ENCODE assay signal across 9 cellular contexts in genomic region chr22:20239063-20239950, GRCh38. TPM values are rescaled to one million over a fixed set of nuclear protein-coding genes. Genes with fewer than 3 reads are reported as not detected.
DNase-seq lines count a peak whose midpoint lies in the region; ATAC-seq, FAIRE-seq and TF ChIP-seq lines count a peak whose summit lies in the region.
"Had no signal": no experiment of that assay in that cellular context is flagged by ENCODE, and none has a peak within 500 bp of the region (broad histone marks: within the 10 kb centered on the region; RNA-seq: fewer than 3 reads in every experiment).

No MANE protein-coding gene starts in this region.

- peaks cover 36% of the 10 kb centered on the region for H3K4me1 Mint-ChIP-seq in activated CD8-positive, alpha-beta T cell treated with anti-CD3 and anti-CD28 coated beads for 36 hours (ENCODE audit: low read depth)
- peaks cover 56% of the 10 kb centered on the region for H3K4me1 Mint-ChIP-seq in stimulated activated naive CD8-positive, alpha-beta T cell treated with anti-CD3 and anti-CD28 coated beads, Interleukin-15, amount 100 ng/mL, for 72 hours

- H3K27me3 ChIP-seq in right cardiac atrium (ENCODE audit: control insufficient read depth, insufficient read depth): no peaks in the 10 kb centered on the region

- peak overlapping the region; percentile 54 for H3K27ac ChIP-seq in right cardiac atrium (ENCODE audit: low read length)

- H3K27ac Mint-ChIP-seq in activated CD8-positive, alpha-beta T cell treated with anti-CD3 and anti-CD28 coated beads for 36 hours: peak overlapping the region; percentile 82
- H3K27ac Mint-ChIP-seq in stimulated activated naive CD8-positive, alpha-beta T cell treated with anti-CD3 and anti-CD28 coated beads, Interleukin-15, amount 100 ng/mL, for 72 hours: peak overlapping the region; percentile 88 to 90

- POLR2A ChIA-PET in activated CD8-positive, alpha-beta T cell treated with anti-CD3 and anti-CD28 coated beads for 36 hours (lab: Charles Lee): no interaction called here

- H3K4me3 Mint-ChIP-seq in activated CD8-positive, alpha-beta T cell treated with anti-CD3 and anti-CD28 coated beads for 36 hours: peak overlapping the region; percentile 29
- H3K4me3 Mint-ChIP-seq in stimulated activated naive CD8-positive, alpha-beta T cell treated with anti-CD3 and anti-CD28 coated beads, Interleukin-15, amount 100 ng/mL, for 72 hours: peak overlapping the region; percentile 63 to 69

- H3K36me3 Mint-ChIP-seq in activated CD8-positive, alpha-beta T cell treated with anti-CD3 and anti-CD28 coated beads for 36 hours (ENCODE audit: low read depth): no peaks in the 10 kb centered on the region

- peak in 2 of 3 experiments; percentile 5 to 18 for DNase-seq in NCI-H1417 (lab: John Stamatoyannopoulos, UW)
- DNase-seq in NCI-H1417 treated with DMSO at 0.1 percent for 48 hours (lab: John Stamatoyannopoulos, UW): no peak
- peak; percentile 66 for DNase-seq in activated CD8-positive, alpha-beta T cell treated with anti-CD3 and anti-CD28 coated beads for 36 hours
- DNase-seq in right cardiac atrium: peak; percentile 62 to 88 (median 79)
- DNase-seq in stimulated activated naive CD8-positive, alpha-beta T cell treated with anti-CD3 and anti-CD28 coated beads, Interleukin-15, amount 100 ng/mL, for 72 hours: peak in 1 of 2 donors; percentile 40
- no peak for DNase-seq in NCI-H1694 treated with DMSO at 0.1 percent for 48 hours (lab: John Stamatoyannopoulos, UW)
- DNase-seq in D721Med (ENCODE audit: insufficient read length, low spot score): no peak
- DNase-seq: foreskin melanocyte had no signal

- TF ChIP-seq CTCF in activated CD8-positive, alpha-beta T cell treated with anti-CD3 and anti-CD28 coated beads for 36 hours (IDR thresholded peaks at IDR 0.05): no peak
- TF ChIP-seq CTCF in D721Med (IDR thresholded peaks at IDR 0.05; ENCODE audit: insufficient read depth, missing control alignments): no peak

- H3K9me3 ChIP-seq in right cardiac atrium (ENCODE audit: control insufficient read depth, low read length): no peaks in the 10 kb centered on the region

- peak; percentile 40 for ATAC-seq in activated CD8-positive, alpha-beta T cell treated with anti-CD3 and anti-CD28 coated beads for 36 hours
- ATAC-seq in right cardiac atrium (peak; percentile 11 to 61), HG03095 (IDR thresholded peaks at IDR 0.05; ENCODE audit: unreplicated experiment) (no peak)
- ATAC-seq in stimulated activated naive CD8-positive, alpha-beta T cell treated with anti-CD3 and anti-CD28 coated beads, Interleukin-15, amount 100 ng/mL, for 72 hours: peak; percentile 43

- intact Hi-C loops in activated CD8-positive, alpha-beta T cell treated with anti-CD3 and anti-CD28 coated beads for 36 hours (cut with micrococcal nuclease): no loop called here
- intact Hi-C loops in right cardiac atrium (cut with DNase I): no loop called here

- H3K9me3 Mint-ChIP-seq in activated CD8-positive, alpha-beta T cell treated with anti-CD3 and anti-CD28 coated beads for 36 hours: no peaks in the 10 kb centered on the region
- no peaks in the 10 kb centered on the region for H3K9me3 Mint-ChIP-seq in stimulated activated naive CD8-positive, alpha-beta T cell treated with anti-CD3 and anti-CD28 coated beads, Interleukin-15, amount 100 ng/mL, for 72 hours

- no peaks in the 10 kb centered on the region for H3K27me3 Mint-ChIP-seq in activated CD8-positive, alpha-beta T cell treated with anti-CD3 and anti-CD28 coated beads for 36 hours
- H3K27me3 Mint-ChIP-seq in stimulated activated naive CD8-positive, alpha-beta T cell treated with anti-CD3 and anti-CD28 coated beads, Interleukin-15, amount 100 ng/mL, for 72 hours: no peaks in the 10 kb centered on the region

- no peak overlapping the region for H3K4me3 ChIP-seq in right cardiac atrium (ENCODE audit: low read length)

- WGBS in right cardiac atrium: 22% methylated on average over 35 of the region's 35 CpGs

- peaks cover 3% of the 10 kb centered on the region for H3K4me1 ChIP-seq in right cardiac atrium (ENCODE audit: control insufficient read depth, insufficient read depth, low read length)

- FAIRE-seq in D721Med (lab: Jason Lieb, UNC): no peak

- CTCF ChIA-PET in activated CD8-positive, alpha-beta T cell treated with anti-CD3 and anti-CD28 coated beads for 36 hours (lab: Charles Lee): interaction anchor here (1.1 to 3.9 kb wide), 8 partner anchors 9 to 83 kb away, joined by 3 to 26 read pairs (median 4); no protein-coding TSS in a partner anchor

RNA-seq across cellular contexts. Expression of gene RTN4R, which starts 28.8 kb away (rescaled TPM):
- 1 to 10 TPM; 2.8 to 3.7 TPM for total RNA-seq in activated CD8-positive, alpha-beta T cell treated with anti-CD3 and anti-CD28 coated beads for 36 hours
- 1 to 10 TPM in 3 of 4 donors, under 1 TPM in 1; 0.56 to 1.9 (median 1.2) TPM for total RNA-seq in right cardiac atrium
- polyA plus RNA-seq in right cardiac atrium: 1.1 TPM

Comparison
In these comparisons a context has a peak if more than half of its experiments do, and no peak if none do; other contexts are left out.
1. DNase-seq: peak in NCI-H1417 (2 of 3), activated CD8-positive, alpha-beta T cell treated with anti-CD3 and anti-CD28 coated beads for 36 hours (single experiment) and right cardiac atrium (3 of 3); none in NCI-H1417 treated with DMSO at 0.1 percent for 48 hours (single experiment), NCI-H1694 treated with DMSO at 0.1 percent for 48 hours (single experiment) and D721Med (single experiment).